Comparison of ENCODE assay signal across 14 cellular contexts in the genomic region with DNA sequence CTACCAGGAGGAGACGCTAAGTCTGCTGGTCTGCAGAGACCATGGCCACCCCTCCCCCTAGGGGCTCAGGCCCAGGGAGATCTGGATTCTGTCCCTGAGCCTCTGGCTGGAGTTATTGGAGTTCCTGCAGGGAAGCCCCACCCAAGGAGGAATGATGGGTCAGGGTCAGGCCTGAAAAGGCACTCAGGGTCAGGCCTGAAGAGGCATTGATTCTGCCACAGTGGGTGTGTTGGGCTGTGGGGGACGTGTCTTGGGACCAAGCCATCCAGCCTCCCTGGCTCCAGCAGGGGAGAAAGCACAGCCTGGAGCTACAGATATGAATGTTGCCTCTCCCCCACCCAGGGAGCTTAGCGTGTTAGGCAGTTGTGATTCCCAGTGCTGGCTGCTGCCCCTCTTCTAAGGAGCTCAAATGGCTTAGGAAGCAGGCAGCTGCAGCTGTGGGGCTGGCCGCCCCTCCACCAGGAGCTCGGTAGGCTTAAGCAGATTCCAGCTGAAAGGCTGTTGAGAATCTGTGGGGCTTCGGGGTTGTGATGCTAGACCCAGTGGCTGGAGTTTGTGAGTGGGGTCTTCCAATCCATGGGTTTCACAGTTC.
DNase-seq lines count a peak whose midpoint lies in the region; TF ChIP-seq lines count a peak whose summit lies in the region.
"Had no signal": no experiment of that assay in that cellular context is flagged by ENCODE, and none has a peak within 500 bp of the region (broad histone marks: within the 10 kb centered on the region; RNA-seq: fewer than 3 reads in every experiment).

No MANE protein-coding gene starts in this region.

- TF ChIP-seq CTCF in neural progenitor cell (IDR thresholded peaks at IDR 0.05): no peak
- no peak for TF ChIP-seq CTCF in testis (IDR thresholded peaks at IDR 0.05)

- H3K36me3 Mint-ChIP-seq in neural progenitor cell: peaks cover 3% of the 10 kb centered on the region

- peaks cover 31% of the 10 kb centered on the region for H3K9me3 Mint-ChIP-seq in neural progenitor cell

- H3K27ac ChIP-seq in neural progenitor cell (no peak overlapping the region), testis (no peak overlapping the region)

- no peak overlapping the region for H3K4me2 ChIP-seq in neural progenitor cell

- TF ChIP-seq POLR2A in testis (IDR thresholded peaks at IDR 0.05): no peak

- no peaks in the 10 kb centered on the region for H3K27me3 ChIP-seq in neural progenitor cell
- H3K27me3 ChIP-seq in testis: no peaks in the 10 kb centered on the region

- H4K20me1 ChIP-seq in neural progenitor cell (ENCODE audit: low read depth): no peaks in the 10 kb centered on the region

- H3K27ac Mint-ChIP-seq in neural progenitor cell: no peak overlapping the region
- H3K27ac Mint-ChIP-seq: B cell; CD4-positive, alpha-beta T cell had no signal

- H3K4me1 Mint-ChIP-seq in neural progenitor cell: peaks cover 13% of the 10 kb centered on the region
- H3K4me1 Mint-ChIP-seq: B cell had no signal

- H2AFZ ChIP-seq in neural progenitor cell (replicated peaks): no peak overlapping the region

- 48 to 57% methylated on average over 3 to 6 of the region's 6 CpGs for WGBS in testis, 2 donors

- H3K36me3 ChIP-seq in neural progenitor cell: no peaks in the 10 kb centered on the region
- H3K36me3 ChIP-seq in testis (ENCODE audit: low read depth, missing control alignments): no peaks in the 10 kb centered on the region
- H3K36me3 ChIP-seq: HAP-1 had no signal

- H3K9ac ChIP-seq in neural progenitor cell: no peak overlapping the region

- H3K4me1 ChIP-seq in neural progenitor cell (no peaks in the 10 kb centered on the region), testis (peaks cover 8% of the 10 kb centered on the region)
- H3K4me1 ChIP-seq: HAP-1 had no signal

- H3K27me3 Mint-ChIP-seq in neural progenitor cell (ENCODE audit: insufficient read depth, low read depth): peaks cover 4% of the 10 kb centered on the region
- H3K27me3 Mint-ChIP-seq: B cell; CD4-positive, alpha-beta T cell had no signal

- H3K4me3 ChIP-seq in neural progenitor cell (no peak overlapping the region), testis (no peak overlapping the region)
- H3K4me3 ChIP-seq: HAP-1 had no signal

- no peak overlapping the region for H3K4me3 Mint-ChIP-seq in neural progenitor cell
- H3K4me3 Mint-ChIP-seq: B cell; CD4-positive, alpha-beta T cell had no signal

- intact Hi-C loops in testis (cut with DNase I; ENCODE audit: low total_unique reads): no loop called here

- H3K9me3 ChIP-seq in neural progenitor cell (ENCODE audit: low read depth) (no peaks in the 10 kb centered on the region), testis (no peaks in the 10 kb centered on the region)
- H3K9me3 ChIP-seq: HAP-1 had no signal

- H3K79me2 ChIP-seq in neural progenitor cell (ENCODE audit: low read depth): no peaks in the 10 kb centered on the region

- no peaks in the 10 kb centered on the region for H3F3A ChIP-seq in neural progenitor cell (ENCODE audit: low read depth)

- DNase-seq in NCI-H82 (lab: John Stamatoyannopoulos, UW) (peak; percentile 92), amniotic epithelial cell (ENCODE audit: low read depth) (peak; percentile 2), neural progenitor cell (ENCODE audit: low spot score) (peak; percentile 21), testis (peak; percentile 90), occipital lobe (lab: John Stamatoyannopoulos, UW) (no peak), amygdala (lab: John Stamatoyannopoulos, UW) (no peak), AG08395 (ENCODE audit: low spot score) (no peak)
- DNase-seq: ACHN; C1 segment of cervical spinal cord; Calu3; CD4-positive, alpha-beta T cell; DMS 273 treated with DMSO at 0.1 percent for 48 hours had no signal

Comparison
In these comparisons a context has a peak if more than half of its experiments do, and no peak if none do; other contexts are left out.
1. DNase-seq: peak in NCI-H82 (single experiment), amniotic epithelial cell (single experiment), neural progenitor cell (single experiment) and testis (single experiment); none in occipital lobe (single experiment), amygdala (0 of 56) and AG08395 (single experiment).